ENCODE assay signal across 2 cellular contexts in genomic region chr1:231166398-231166797, GRCh38.
TF ChIP-seq lines count a peak whose summit lies in the region.

No MANE protein-coding gene starts in this region.

TF ChIP-seq in K562, 482 proteins besides CTCF, POLR2A, EP300 and RAD21 (continued from another document):
- 0 out of 2 replicates have a peak, but pooled peaks have one; percentile 51 for TF ChIP-seq REST (CRISPR knock-in tag; IDR thresholded peaks at IDR 0.05; ENCODE audit: low read depth)
- TF ChIP-seq NCOR1 (IDR thresholded peaks at IDR 0.05): no peak
- TF ChIP-seq SMAD4 (CRISPR knock-in tag; conservative IDR thresholded peaks at IDR 0.05): no peak
- no peak for TF ChIP-seq IRF1 (CRISPR knock-in tag; IDR thresholded peaks at IDR 0.05; ENCODE audit: borderline replicate concordance)
- no peak for TF ChIP-seq TCF7 (IDR thresholded peaks at IDR 0.05; ENCODE audit: borderline replicate concordance)
- TF ChIP-seq CEBPG (CRISPR knock-in tag; IDR thresholded peaks at IDR 0.05): peak; percentile 47; the same call in 1 of the 2 replicates
- TF ChIP-seq CEBPG (tag; conservative IDR thresholded peaks at IDR 0.05 in 1 of 2, IDR thresholded peaks at IDR 0.05 in 1 of 2): peak; percentile 87 to 90
- TF ChIP-seq GATAD2B (IDR thresholded peaks at IDR 0.05; ENCODE audit: borderline replicate concordance): no peak
- no peak for TF ChIP-seq SMAD1 (IDR thresholded peaks at IDR 0.05; ENCODE audit: low read depth, low read length, partially characterized antibody)
- TF ChIP-seq NR2C1 (IDR thresholded peaks at IDR 0.05): no peak
- no peak for TF ChIP-seq NR2C1 (tag; IDR thresholded peaks at IDR 0.05)
- no peak for TF ChIP-seq TSC22D4 (tag; IDR thresholded peaks at IDR 0.05)
- TF ChIP-seq ETS1 (conservative IDR thresholded peaks at IDR 0.05; ENCODE audit: control insufficient read depth, low read depth, low read length): no peak
- peak; percentile 79 for TF ChIP-seq ATF3 (IDR thresholded peaks at IDR 0.05)
- no peak for TF ChIP-seq ATF3 (CRISPR knock-in tag; conservative IDR thresholded peaks at IDR 0.05)
- no peak for TF ChIP-seq ZC3H4 (CRISPR knock-in tag; IDR thresholded peaks at IDR 0.05; ENCODE audit: borderline replicate concordance)
- TF ChIP-seq ZKSCAN3 (CRISPR knock-in tag; IDR thresholded peaks at IDR 0.05): no peak
- no peak for TF ChIP-seq SLC30A9 (CRISPR knock-in tag; IDR thresholded peaks at IDR 0.05)
- peak; percentile 73 for TF ChIP-seq CEBPB (tag; IDR thresholded peaks at IDR 0.05)
- no peak for TF ChIP-seq RBM17 (IDR thresholded peaks at IDR 0.05; ENCODE audit: borderline replicate concordance, low read depth, low read length)
- no peak for TF ChIP-seq GTF2F1 (IDR thresholded peaks at IDR 0.05; ENCODE audit: low read depth, low read length)
- no peak for TF ChIP-seq PTTG1 (tag; IDR thresholded peaks at IDR 0.05; ENCODE audit: low read depth)

TF ChIP-seq in neural cell, 6 proteins besides CTCF, POLR2A, EP300 and RAD21 (continued from another document):
- no peak for TF ChIP-seq REST (IDR thresholded peaks at IDR 0.05; ENCODE audit: borderline replicate concordance)
